In genomic region chr3:41208507-41208906, GRCh38 we compare ENCODE assay signal across 16 cellular contexts. TPM values are rescaled to one million over a fixed set of nuclear protein-coding genes. Genes with fewer than 3 reads are reported as not detected.
A peak's percentile ranks its signal among the peaks of the same experiment; 100 is the strongest.
DNase-seq lines count a peak whose midpoint lies in the region; ATAC-seq, FAIRE-seq and TF ChIP-seq lines count a peak whose summit lies in the region.
"Had no signal": no experiment of that assay in that cellular context is flagged by ENCODE, and none has a peak within 500 bp of the region (broad histone marks: within the 10 kb centered on the region; RNA-seq: fewer than 3 reads in every experiment).

No MANE protein-coding gene starts in this region.

- no peaks in the 10 kb centered on the region for H3K27me3 Mint-ChIP-seq in CD4-positive, alpha-beta T cell
- no peaks in the 10 kb centered on the region for H3K27me3 Mint-ChIP-seq in brain
- H3K27me3 Mint-ChIP-seq: effector memory CD8-positive, alpha-beta T cell had no signal

- peaks cover 28% of the 10 kb centered on the region for H3K36me3 Mint-ChIP-seq in CD4-positive, alpha-beta T cell (ENCODE audit: low read depth)
- H3K36me3 Mint-ChIP-seq in brain: peaks cover 65% of the 10 kb centered on the region

- TF ChIP-seq POLR2A in H54 (IDR thresholded peaks at IDR 0.05; ENCODE audit: low read depth, low read length): no peak

- DNase-seq in CD4-positive, alpha-beta T cell: no peak
- DNase-seq in H54 (ENCODE audit: insufficient read length, low spot score) (no peak), mucosa of gallbladder (ENCODE audit: low spot score) (peak; percentile 12), GM10266 (ENCODE audit: extremely low spot score) (no peak), NCI-H748 treated with DMSO at 0.1 percent for 48 hours (lab: John Stamatoyannopoulos, UW) (no peak)
- DNase-seq in activated CD4-positive, alpha-beta T cell treated with anti-CD3 and anti-CD28 coated beads, Interleukin-2, amount 50 U/mL, for 48 hours: no peak
- DNase-seq: central memory CD4-positive, alpha-beta T cell; effector memory CD8-positive, alpha-beta T cell; NCI-H1930; NCI-H446 treated with DMSO at 0.1 percent for 48 hours; pancreas; SHP77 treated with DMSO at 0.1 percent for 48 hours had no signal

- no peaks in the 10 kb centered on the region for H3K9me3 Mint-ChIP-seq in CD4-positive, alpha-beta T cell
- peaks cover 0 to 19% (median 10%) of the 10 kb centered on the region in 5 experiments for H3K9me3 Mint-ChIP-seq in brain
- H3K9me3 Mint-ChIP-seq: effector memory CD8-positive, alpha-beta T cell had no signal

- no peaks in the 10 kb centered on the region for H3K27me3 ChIP-seq in CD4-positive, alpha-beta T cell (ENCODE audit: control insufficient read depth, insufficient read depth, low read length)
- H3K27me3 ChIP-seq: pancreas, tibial nerve had no signal

- CTCF ChIA-PET in CD4-positive, alpha-beta T cell (lab: Charles Lee): interaction anchor here (1.4 kb wide), 1 partner anchor 39 kb away, joined by 3 read pairs; no protein-coding TSS in a partner anchor

- no peaks in the 10 kb centered on the region for H3K9me3 ChIP-seq in CD4-positive, alpha-beta T cell (ENCODE audit: control insufficient read depth, low read length)
- H3K9me3 ChIP-seq: pancreas, tibial nerve had no signal

- peak; percentile 52 for FAIRE-seq in H54 (lab: Jason Lieb, UNC)
- FAIRE-seq: pancreas had no signal

- POLR2A ChIA-PET in CD4-positive, alpha-beta T cell (lab: Charles Lee): interaction anchor here (1.7 to 3.4 kb wide), 2 partner anchors 9 kb away, joined by 8 to 25 read pairs; partner anchors contain the start of gene CTNNB1

- H3K4me1 Mint-ChIP-seq in CD4-positive, alpha-beta T cell (ENCODE audit: low read depth): peaks cover 88% of the 10 kb centered on the region
- H3K4me1 Mint-ChIP-seq in brain: peaks cover 85% of the 10 kb centered on the region

- intact Hi-C loops in CD4-positive, alpha-beta T cell (cut with DNase I, micrococcal nuclease): loop anchor here in 1 of 2 experiments (10.0 kb wide), 1 partner anchor 1804 kb away; the partner anchor contains the start of gene RPSA

- no peak for TF ChIP-seq CTCF in CD4-positive, alpha-beta T cell (IDR thresholded peaks at IDR 0.05)
- no peak for TF ChIP-seq CTCF in brain (conservative IDR thresholded peaks at IDR 0.05)
- TF ChIP-seq CTCF in GM10266 (IDR thresholded peaks at IDR 0.05; ENCODE audit: control insufficient read depth, insufficient read depth, low read depth, missing control alignments): no peak

- peak overlapping the region; percentile 23 for H3K4me3 Mint-ChIP-seq in CD4-positive, alpha-beta T cell
- peak overlapping the region in 4 of 5 experiments; percentile 6 to 30 (median 18) for H3K4me3 Mint-ChIP-seq in brain

- no peak overlapping the region for H3K27ac Mint-ChIP-seq in CD4-positive, alpha-beta T cell
- peak overlapping the region in 1 of 5 experiments; percentile 60 for H3K27ac Mint-ChIP-seq in brain

- H3K27ac ChIP-seq in CD4-positive, alpha-beta T cell (ENCODE audit: low read depth, low read length): no peak overlapping the region
- H3K27ac ChIP-seq: pancreas, skin epidermis, tibial nerve had no signal

- ATAC-seq in CD4-positive, alpha-beta T cell (ENCODE audit: poor library complexity): no peak
- no peak for ATAC-seq in HG02852 (IDR thresholded peaks at IDR 0.05; ENCODE audit: unreplicated experiment)
- ATAC-seq: effector memory CD8-positive, alpha-beta T cell; pancreas had no signal

RNA-seq across cellular contexts. Expression of gene CTNNB1, which starts 9.2 kb away (rescaled TPM):
- total RNA-seq in CD4-positive, alpha-beta T cell: 100 to 1,000 TPM; 226 to 228 TPM
- polyA plus RNA-seq in brain (ENCODE audit: insufficient read depth, low read depth, low replicate concordance): 68.8 TPM
- 380 TPM for total RNA-seq in mucosa of gallbladder
